2 cellular contexts compared by ENCODE assay signal in the genomic region with DNA sequence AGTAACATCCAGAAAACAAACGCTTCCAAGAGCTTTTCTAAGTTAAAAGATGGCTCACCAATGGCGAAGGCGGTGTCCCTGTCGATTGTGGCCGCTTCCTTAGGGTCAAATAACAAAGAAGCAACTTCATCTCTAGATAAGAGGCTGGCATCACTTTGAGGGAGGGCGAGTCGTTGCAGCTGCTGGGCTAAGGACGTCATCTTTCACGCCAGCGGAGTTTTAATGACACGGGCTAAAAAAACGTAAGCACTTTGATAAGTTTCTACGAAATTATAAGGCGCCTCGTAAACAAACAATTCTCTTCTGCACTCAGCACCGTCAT.
TF ChIP-seq lines count a peak whose summit lies in the region.

No MANE protein-coding gene starts in this region.

TF ChIP-seq in endothelial cell of umbilical vein, 7 proteins besides CTCF, POLR2A, EP300 and RAD21:
- TF ChIP-seq FOS (IDR thresholded peaks at IDR 0.05; ENCODE audit: borderline replicate concordance, insufficient read depth, low read length): no peak
- no peak for TF ChIP-seq GATA2 (IDR thresholded peaks at IDR 0.05; ENCODE audit: insufficient read depth, insufficient read length, low read depth, low read length)
- no peak for TF ChIP-seq MYC (IDR thresholded peaks at IDR 0.05; ENCODE audit: low read depth, low read length)
- TF ChIP-seq EZH2 (IDR thresholded peaks at IDR 0.05; ENCODE audit: borderline replicate concordance, low read depth, low read length, severe bottlenecking): no peak
- TF ChIP-seq, protein P1, sequence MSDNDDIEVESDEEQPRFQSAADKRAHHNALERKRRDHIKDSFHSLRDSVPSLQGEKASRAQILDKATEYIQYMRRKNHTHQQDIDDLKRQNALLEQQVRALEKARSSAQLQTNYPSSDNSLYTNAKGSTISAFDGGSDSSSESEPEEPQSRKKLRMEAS (IDR thresholded peaks at IDR 0.05; ENCODE audit: insufficient read depth, insufficient read length): no peak
- no peak for TF ChIP-seq JUN (IDR thresholded peaks at IDR 0.05; ENCODE audit: borderline replicate concordance, insufficient read depth, insufficient read length, low read depth)
- no peak for TF ChIP-seq POLR2AphosphoS5 (IDR thresholded peaks at IDR 0.05; ENCODE audit: insufficient read depth, low read depth, low read length)
TF ChIP-seq in endothelial cell of umbilical vein: peak in this region for 0.

TF ChIP-seq in neural cell, 6 proteins besides CTCF, POLR2A, EP300 and RAD21:
- TF ChIP-seq TAF1 (IDR thresholded peaks at IDR 0.05; ENCODE audit: low read depth): no peak
- TF ChIP-seq SMC3 (conservative IDR thresholded peaks at IDR 0.05; ENCODE audit: poor library complexity): no peak
- no peak for TF ChIP-seq MXI1 (conservative IDR thresholded peaks at IDR 0.05; ENCODE audit: poor library complexity, severe bottlenecking)
- no peak for TF ChIP-seq POLR2AphosphoS5 (IDR thresholded peaks at IDR 0.05)
- TF ChIP-seq, protein P2, sequence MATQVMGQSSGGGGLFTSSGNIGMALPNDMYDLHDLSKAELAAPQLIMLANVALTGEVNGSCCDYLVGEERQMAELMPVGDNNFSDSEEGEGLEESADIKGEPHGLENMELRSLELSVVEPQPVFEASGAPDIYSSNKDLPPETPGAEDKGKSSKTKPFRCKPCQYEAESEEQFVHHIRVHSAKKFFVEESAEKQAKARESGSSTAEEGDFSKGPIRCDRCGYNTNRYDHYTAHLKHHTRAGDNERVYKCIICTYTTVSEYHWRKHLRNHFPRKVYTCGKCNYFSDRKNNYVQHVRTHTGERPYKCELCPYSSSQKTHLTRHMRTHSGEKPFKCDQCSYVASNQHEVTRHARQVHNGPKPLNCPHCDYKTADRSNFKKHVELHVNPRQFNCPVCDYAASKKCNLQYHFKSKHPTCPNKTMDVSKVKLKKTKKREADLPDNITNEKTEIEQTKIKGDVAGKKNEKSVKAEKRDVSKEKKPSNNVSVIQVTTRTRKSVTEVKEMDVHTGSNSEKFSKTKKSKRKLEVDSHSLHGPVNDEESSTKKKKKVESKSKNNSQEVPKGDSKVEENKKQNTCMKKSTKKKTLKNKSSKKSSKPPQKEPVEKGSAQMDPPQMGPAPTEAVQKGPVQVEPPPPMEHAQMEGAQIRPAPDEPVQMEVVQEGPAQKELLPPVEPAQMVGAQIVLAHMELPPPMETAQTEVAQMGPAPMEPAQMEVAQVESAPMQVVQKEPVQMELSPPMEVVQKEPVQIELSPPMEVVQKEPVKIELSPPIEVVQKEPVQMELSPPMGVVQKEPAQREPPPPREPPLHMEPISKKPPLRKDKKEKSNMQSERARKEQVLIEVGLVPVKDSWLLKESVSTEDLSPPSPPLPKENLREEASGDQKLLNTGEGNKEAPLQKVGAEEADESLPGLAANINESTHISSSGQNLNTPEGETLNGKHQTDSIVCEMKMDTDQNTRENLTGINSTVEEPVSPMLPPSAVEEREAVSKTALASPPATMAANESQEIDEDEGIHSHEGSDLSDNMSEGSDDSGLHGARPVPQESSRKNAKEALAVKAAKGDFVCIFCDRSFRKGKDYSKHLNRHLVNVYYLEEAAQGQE (IDR thresholded peaks at IDR 0.05; ENCODE audit: borderline replicate concordance): no peak
- TF ChIP-seq EZH2 (IDR thresholded peaks at IDR 0.05; ENCODE audit: borderline replicate concordance, insufficient read depth, low read length, poor library complexity, severe bottlenecking): no peak
TF ChIP-seq in neural cell: peak in this region for 0.
